ENCODE assay signal across 8 cellular contexts in the genomic region with DNA sequence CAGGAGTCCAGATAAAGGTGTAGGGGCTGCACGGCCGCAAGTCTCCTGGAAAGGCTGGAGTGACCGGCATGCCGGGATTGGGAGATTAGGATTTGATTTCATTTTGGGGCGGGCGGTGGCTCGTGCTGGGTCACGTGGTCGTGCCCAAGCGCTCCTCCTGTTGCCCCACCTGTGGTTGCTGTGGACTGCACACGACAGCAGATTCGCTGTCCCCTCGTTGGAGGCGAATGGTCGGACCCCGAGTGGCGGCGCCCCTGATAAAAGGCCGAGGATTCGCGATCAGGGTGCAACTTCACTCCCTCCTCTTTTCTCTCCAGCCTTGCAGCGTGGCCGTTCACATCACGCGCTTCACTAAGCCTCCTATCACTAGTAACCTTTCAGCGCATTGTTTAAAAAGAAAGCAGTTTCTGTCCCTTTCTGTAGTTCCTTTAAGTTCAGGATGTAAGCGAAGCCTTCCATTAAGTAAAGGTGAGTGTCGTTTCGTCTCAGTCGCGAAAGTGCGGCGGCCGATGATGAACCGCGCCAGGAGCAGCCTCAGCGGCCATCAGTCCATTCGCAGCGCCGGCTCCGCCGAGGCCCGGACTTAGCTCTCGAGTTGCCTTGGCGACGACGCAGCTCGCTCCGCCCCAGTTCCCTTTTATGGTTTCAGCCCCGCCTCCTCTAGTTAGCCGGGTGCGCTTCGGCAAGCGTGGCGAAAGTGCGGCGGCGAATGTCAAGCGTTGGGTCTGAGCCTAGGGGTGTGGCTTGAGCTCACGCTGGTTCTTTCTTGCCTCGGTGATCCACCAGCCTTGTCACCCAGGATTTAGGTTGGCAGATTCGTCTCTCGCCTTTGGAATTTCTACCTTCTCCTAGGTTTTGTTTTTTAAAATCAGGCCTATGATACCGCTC. TPM values are rescaled to one million over a fixed set of nuclear protein-coding genes. Genes with fewer than 3 reads are reported as not detected.
DNase-seq lines count a peak whose midpoint lies in the region; ATAC-seq and TF ChIP-seq lines count a peak whose summit lies in the region.

No MANE protein-coding gene starts in this region.

- intact Hi-C loops in CD8-positive, alpha-beta T cell (cut with DNase I, micrococcal nuclease) = loop anchor here in 1 of 2 experiments (1.0 to 5.0 kb wide), 2 partner anchors 12 to 54 kb away; a partner anchor contains a TSS

- no peaks in the 10 kb centered on the region for H3K27me3 ChIP-seq in CD8-positive, alpha-beta T cell (ENCODE audit: insufficient read depth, low read length)
- H3K27me3 ChIP-seq in mucosa of stomach (ENCODE audit: control insufficient read depth, insufficient read depth, low read length) = no peaks in the 10 kb centered on the region

- peak overlapping the region; percentile 64 for H3K4me3 ChIP-seq in CD8-positive, alpha-beta T cell (ENCODE audit: low read depth, low read length)
- peak overlapping the region; percentile 75 for H3K4me3 ChIP-seq in mucosa of stomach (ENCODE audit: low read length)

- no peak for TF ChIP-seq CTCF in CD8-positive, alpha-beta T cell (IDR thresholded peaks at IDR 0.05)

- CTCF ChIA-PET in CD8-positive, alpha-beta T cell (lab: Charles Lee) = interaction anchor here (0.6 to 2.0 kb wide), 8 partner anchors 11 to 76 kb away, joined by 3 to 6 read pairs (median 4); a partner anchor contains a TSS

- peak overlapping the region; percentile 91 for H3K9ac ChIP-seq in mucosa of stomach (ENCODE audit: low read length)

- H3K4me1 Mint-ChIP-seq in CD8-positive, alpha-beta T cell (ENCODE audit: low read depth) = peaks cover 63% of the 10 kb centered on the region
- peaks cover 48% of the 10 kb centered on the region for H3K4me1 Mint-ChIP-seq in activated T-cell treated with anti-CD3 and anti-CD28 coated beads, Interleukin-2, amount 50 U/mL, for 72 hours (ENCODE audit: low read depth)

- H3K27ac ChIP-seq in CD8-positive, alpha-beta T cell (ENCODE audit: low read depth, low read length) = peak overlapping the region; percentile 84

- H3K27me3 Mint-ChIP-seq in CD8-positive, alpha-beta T cell (ENCODE audit: low read depth) = no peaks in the 10 kb centered on the region
- H3K27me3 Mint-ChIP-seq in activated T-cell treated with anti-CD3 and anti-CD28 coated beads, Interleukin-2, amount 50 U/mL, for 72 hours (ENCODE audit: low read depth) = no peaks in the 10 kb centered on the region

- ATAC-seq in CD8-positive, alpha-beta T cell = peak; percentile 61
- ATAC-seq in GM19463 (IDR thresholded peaks at IDR 0.05; ENCODE audit: unreplicated experiment) = peak; percentile 63
- peak; percentile 83 to 84 for ATAC-seq in activated T-cell treated with anti-CD3 and anti-CD28 coated beads, Interleukin-2, amount 50 U/mL, for 72 hours (replicated peaks in 1 of 2)
- peak; percentile 91 for ATAC-seq in esophagus mucosa

- peak overlapping the region; percentile 97 for H3K27ac Mint-ChIP-seq in CD8-positive, alpha-beta T cell
- H3K27ac Mint-ChIP-seq in activated T-cell treated with anti-CD3 and anti-CD28 coated beads, Interleukin-2, amount 50 U/mL, for 72 hours = peak overlapping the region; percentile 99

- H3K36me3 Mint-ChIP-seq in CD8-positive, alpha-beta T cell = peaks cover 24% of the 10 kb centered on the region
- H3K36me3 Mint-ChIP-seq in activated T-cell treated with anti-CD3 and anti-CD28 coated beads, Interleukin-2, amount 50 U/mL, for 72 hours (ENCODE audit: insufficient read depth in 2 of 2) = peaks cover 5 to 10% of the 10 kb centered on the region in 2 donors

- peak overlapping the region; percentile 93 for H3K4me3 Mint-ChIP-seq in CD8-positive, alpha-beta T cell
- peak overlapping the region; percentile 95 to 96 for H3K4me3 Mint-ChIP-seq in activated T-cell treated with anti-CD3 and anti-CD28 coated beads, Interleukin-2, amount 50 U/mL, for 72 hours

- H3K9me3 ChIP-seq in CD8-positive, alpha-beta T cell (ENCODE audit: low read length) = no peaks in the 10 kb centered on the region
- no peaks in the 10 kb centered on the region for H3K9me3 ChIP-seq in mucosa of stomach (ENCODE audit: control insufficient read depth, low read length)

- peaks cover 7% of the 10 kb centered on the region for H3K36me3 ChIP-seq in CD8-positive, alpha-beta T cell (ENCODE audit: insufficient read depth, low read length)
- H3K36me3 ChIP-seq in mucosa of stomach (ENCODE audit: control insufficient read depth, insufficient read depth, low read length) = no peaks in the 10 kb centered on the region

- no peaks in the 10 kb centered on the region for H3K9me3 Mint-ChIP-seq in CD8-positive, alpha-beta T cell
- no peaks in the 10 kb centered on the region for H3K9me3 Mint-ChIP-seq in activated T-cell treated with anti-CD3 and anti-CD28 coated beads, Interleukin-2, amount 50 U/mL, for 72 hours

- DNase-seq in CD8-positive, alpha-beta T cell = peak; percentile 90 to 98 (median 96)
- DNase-seq in HT-29 (ENCODE audit: low spot score) (peak; percentile 100), OCI-M2 (lab: John Stamatoyannopoulos, UW; ENCODE audit: unreplicated experiment) (peak; percentile 81)
- DNase-seq in activated T-cell treated with anti-CD3 and anti-CD28 coated beads, Interleukin-2, amount 50 U/mL, for 72 hours = peak; percentile 98
- DNase-seq in stimulated activated CD8-positive, alpha-beta memory T cell treated with anti-CD3 and anti-CD28 coated beads, Interleukin-4, amount 100 ng/mL, for 4 hours (ENCODE audit: low read depth in 2 of 2, low spot score in 1 of 2) = peak; percentile 93 to 97

- peaks cover 54% of the 10 kb centered on the region for H3K4me1 ChIP-seq in CD8-positive, alpha-beta T cell (ENCODE audit: insufficient read depth, low read length)
- peaks cover 36% of the 10 kb centered on the region for H3K4me1 ChIP-seq in mucosa of stomach (ENCODE audit: control insufficient read depth, insufficient read depth, low read length)

- POLR2A ChIA-PET in CD8-positive, alpha-beta T cell (lab: Charles Lee) = interaction anchor here (0.8 to 2.8 kb wide), 10 partner anchors 8 to 90 kb away, joined by 3 to 26 read pairs (median 8); a partner anchor contains a TSS

RNA-seq across cellular contexts. Expression of a gene that starts 1.7 kb away (rescaled TPM):
- 10 to 100 TPM; 19.3 to 19.9 TPM for total RNA-seq in CD8-positive, alpha-beta T cell
- 108 and 128 TPM in 2 replicates for total RNA-seq in HT-29 (2014; rRNA removed; shearing (Covaris generic))
- 10 to 100 TPM; 11.8 to 17.3 TPM for total RNA-seq in activated T-cell treated with anti-CD3 and anti-CD28 coated beads, Interleukin-2, amount 50 U/mL, for 72 hours
- total RNA-seq in esophagus mucosa = 24.2 TPM

RNA-seq across cellular contexts. Expression of a gene that starts 12.2 kb away (rescaled TPM):
- 1 to 10 TPM; 7.2 to 7.7 TPM for total RNA-seq in CD8-positive, alpha-beta T cell
- total RNA-seq in HT-29 (2014; rRNA removed; shearing (Covaris generic)) = 113 and 137 TPM in 2 replicates
- total RNA-seq in activated T-cell treated with anti-CD3 and anti-CD28 coated beads, Interleukin-2, amount 50 U/mL, for 72 hours = 10 to 100 TPM; 26.4 to 28.1 TPM
- total RNA-seq in esophagus mucosa = 18.7 TPM

RNA-seq across cellular contexts. Expression of a gene that starts 15.0 kb away (rescaled TPM):
- 1 to 10 TPM; 2.6 to 3.4 TPM for total RNA-seq in CD8-positive, alpha-beta T cell
- 1.5 and 1.7 TPM in 2 replicates for total RNA-seq in HT-29 (2014; rRNA removed; shearing (Covaris generic))
- 1 to 10 TPM; 5.1 to 5.2 TPM for total RNA-seq in activated T-cell treated with anti-CD3 and anti-CD28 coated beads, Interleukin-2, amount 50 U/mL, for 72 hours
- total RNA-seq in esophagus mucosa = 8.1 TPM

RNA-seq across cellular contexts. Expression of a gene that starts 52.4 kb away (rescaled TPM):
- 100 to 1,000 TPM; 144 to 153 TPM for total RNA-seq in CD8-positive, alpha-beta T cell
- 90.2 and 99.9 TPM in 2 replicates for total RNA-seq in HT-29 (2014; rRNA removed; shearing (Covaris generic))
- 100 to 1,000 TPM; 110 to 138 TPM for total RNA-seq in activated T-cell treated with anti-CD3 and anti-CD28 coated beads, Interleukin-2, amount 50 U/mL, for 72 hours
- total RNA-seq in esophagus mucosa = 30.8 TPM

Comparison
In these comparisons a context has a peak if more than half of its experiments do, and no peak if none do; other contexts are left out.
1. Peak in every context shown above with its lines: DNase-seq, ATAC-seq, H3K4me3 ChIP-seq and H3K27ac ChIP-seq.